Comparison of ENCODE assay signal across 8 cellular contexts in genomic region chr11:70567680-70568503, GRCh38.
DNase-seq lines count a peak whose midpoint lies in the region; ATAC-seq and TF ChIP-seq lines count a peak whose summit lies in the region.

No MANE protein-coding gene starts in this region.

- CTCF ChIA-PET in GM10248 (lab: Yijun Ruan, JAX), result interaction anchor here (1.0 to 1.7 kb wide), 5 partner anchors 8 to 16 kb away, joined by 3 to 4 read pairs (median 3); no protein-coding TSS in a partner anchor
- CTCF ChIA-PET in activated naive CD4-positive, alpha-beta T cell treated with anti-CD3 and anti-CD28 coated beads for 36 hours (lab: Charles Lee), result no interaction called here

- H2AFZ ChIP-seq in osteoblast (ENCODE audit: low read length), result peak overlapping the region; percentile 81

- peaks cover 6% of the 10 kb centered on the region for H3K4me1 ChIP-seq in osteoblast (ENCODE audit: insufficient read depth, low read length)

- ATAC-seq in GM21526 (IDR thresholded peaks at IDR 0.05; ENCODE audit: low FRiP score, unreplicated experiment) (no peak), HG03342 (IDR thresholded peaks at IDR 0.05; ENCODE audit: unreplicated experiment) (no peak)

- H3K27me3 Mint-ChIP-seq in activated naive CD4-positive, alpha-beta T cell treated with anti-CD3 and anti-CD28 coated beads for 36 hours (ENCODE audit: low read depth), result peaks cover 25% of the 10 kb centered on the region

- H4K20me1 ChIP-seq in osteoblast (ENCODE audit: insufficient read depth, low read length), result no peaks in the 10 kb centered on the region

- H3K4me3 ChIP-seq in fibroblast of mammary gland (ENCODE audit: control insufficient read depth, low read depth, low read length) (peak overlapping the region; percentile 35), osteoblast (ENCODE audit: insufficient read depth, low read length) (peak overlapping the region; percentile 65)

- no peaks in the 10 kb centered on the region for H3K79me2 ChIP-seq in osteoblast (ENCODE audit: insufficient read depth, low read length)

- H3K27ac ChIP-seq in osteoblast (ENCODE audit: low read depth, low read length), result no peak overlapping the region

- no peak overlapping the region for H3K27ac Mint-ChIP-seq in activated naive CD4-positive, alpha-beta T cell treated with anti-CD3 and anti-CD28 coated beads for 36 hours

- peak overlapping the region; percentile 81 for H3K4me2 ChIP-seq in osteoblast (ENCODE audit: insufficient read depth, low read length)

- intact Hi-C loops in activated naive CD4-positive, alpha-beta T cell treated with anti-CD3 and anti-CD28 coated beads for 36 hours (cut with micrococcal nuclease), result no loop called here

- no peaks in the 10 kb centered on the region for H3K36me3 ChIP-seq in osteoblast (ENCODE audit: insufficient read depth, low read length)

- no peaks in the 10 kb centered on the region for H3K36me3 Mint-ChIP-seq in activated naive CD4-positive, alpha-beta T cell treated with anti-CD3 and anti-CD28 coated beads for 36 hours (ENCODE audit: low read depth)

- no peaks in the 10 kb centered on the region for H3K9me3 ChIP-seq in osteoblast (ENCODE audit: low read depth, low read length)

- H3K4me1 Mint-ChIP-seq in activated naive CD4-positive, alpha-beta T cell treated with anti-CD3 and anti-CD28 coated beads for 36 hours (ENCODE audit: low read depth), result peaks cover 4% of the 10 kb centered on the region

- POLR2A ChIA-PET in GM10248 (lab: Yijun Ruan, JAX), result no interaction called here

- H3K4me3 Mint-ChIP-seq in activated naive CD4-positive, alpha-beta T cell treated with anti-CD3 and anti-CD28 coated beads for 36 hours, result no peak overlapping the region

- peak; percentile 32 for DNase-seq in Ammon's horn (ENCODE audit: low spot score)
- DNase-seq in OCI-M1 (lab: John Stamatoyannopoulos, UW), result peak; percentile 84
- peak; percentile 28 for DNase-seq in fibroblast of mammary gland (ENCODE audit: low read depth)
- DNase-seq in osteoblast (ENCODE audit: insufficient read length, low spot score, missing footprints), result peak; percentile 69
- no peak for DNase-seq in GM10248 (ENCODE audit: extremely low spot score)
- DNase-seq in activated naive CD4-positive, alpha-beta T cell treated with anti-CD3 and anti-CD28 coated beads for 36 hours, result no peak

- TF ChIP-seq CTCF in fibroblast of mammary gland (conservative IDR thresholded peaks at IDR 0.05; ENCODE audit: control insufficient read depth, insufficient read depth, low read depth, low read length), result no peak
- no peak for TF ChIP-seq CTCF in osteoblast (IDR thresholded peaks at IDR 0.05; ENCODE audit: extremely low read depth, low read depth, low read length)
- no peak for TF ChIP-seq CTCF in GM10248 (IDR thresholded peaks at IDR 0.05; ENCODE audit: control extremely low read depth, extremely low read depth, low read depth, missing control alignments)

- H3K9me3 Mint-ChIP-seq in activated naive CD4-positive, alpha-beta T cell treated with anti-CD3 and anti-CD28 coated beads for 36 hours, result peaks cover 3% of the 10 kb centered on the region

- H3K27me3 ChIP-seq in osteoblast (ENCODE audit: insufficient read depth, low read length), result no peaks in the 10 kb centered on the region

Comparison
In these comparisons a context has a peak if more than half of its experiments do, and no peak if none do; other contexts are left out.
1. DNase-seq: peak in Ammon's horn (single experiment), OCI-M1 (single experiment), fibroblast of mammary gland (single experiment) and osteoblast (single experiment); none in GM10248 (single experiment) and activated naive CD4-positive, alpha-beta T cell treated with anti-CD3 and anti-CD28 coated beads for 36 hours (single experiment).